1 cellular context compared by ENCODE assay signal in the genomic region with DNA sequence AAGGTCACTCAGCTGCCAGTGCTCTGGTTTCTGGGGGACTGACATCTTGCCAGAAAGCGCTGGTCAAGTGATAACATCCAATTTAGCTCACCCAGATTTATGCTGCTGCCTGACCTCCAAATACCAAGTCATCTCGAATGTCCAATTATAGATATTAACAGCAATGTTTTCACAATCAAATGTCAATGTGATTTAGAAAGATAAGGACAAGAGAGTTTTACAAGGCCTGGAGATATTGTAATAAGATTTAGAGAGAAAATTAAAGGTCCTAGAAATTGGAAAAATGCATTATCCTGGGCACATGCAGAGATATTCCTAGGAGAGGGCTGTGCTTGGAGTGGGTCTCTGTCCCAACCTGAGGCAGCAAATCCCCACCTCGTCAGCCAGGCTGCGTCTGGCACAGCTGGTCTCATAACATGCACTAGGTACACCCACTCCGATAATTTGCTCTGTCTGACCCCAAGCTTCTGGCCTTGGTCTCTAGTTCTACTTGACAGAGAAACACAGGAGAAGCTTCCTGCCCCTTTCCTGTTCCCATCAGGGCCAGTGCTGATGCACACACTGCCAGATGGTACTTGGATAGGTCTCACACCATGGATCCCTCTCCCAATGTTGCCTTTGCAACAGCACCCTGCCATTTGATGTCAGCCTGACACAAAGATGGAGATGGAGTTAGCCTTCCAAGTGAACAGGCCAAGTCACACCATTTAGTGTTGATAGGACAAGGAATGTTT.
TF ChIP-seq lines count a peak whose summit lies in the region.

No MANE protein-coding gene starts in this region.

TF ChIP-seq in SK-N-SH, 30 proteins besides CTCF, POLR2A, EP300 and RAD21 (continued from another document):
- no peak for TF ChIP-seq ZBTB33 (IDR thresholded peaks at IDR 0.05; ENCODE audit: borderline replicate concordance, low read depth)
- peak; percentile 20; the same call in 1 of the 2 replicates for TF ChIP-seq POLR2AphosphoS5 (IDR thresholded peaks at IDR 0.05; ENCODE audit: low read depth, low read length)
- TF ChIP-seq SIN3A (IDR thresholded peaks at IDR 0.05; ENCODE audit: borderline replicate concordance, low read depth, low read length) = no peak
- no peak for TF ChIP-seq GABPA (IDR thresholded peaks at IDR 0.05; ENCODE audit: low read depth)
- no peak for TF ChIP-seq MEF2A (IDR thresholded peaks at IDR 0.05; ENCODE audit: borderline replicate concordance, low read depth)
- no peak for TF ChIP-seq SMC3 (IDR thresholded peaks at IDR 0.05; ENCODE audit: low read depth, low read length)
- TF ChIP-seq CHD2 (IDR thresholded peaks at IDR 0.05; ENCODE audit: low read length, partially characterized antibody) = peak; percentile 30
- no peak for TF ChIP-seq EZH2phosphoT487 (IDR thresholded peaks at IDR 0.05; ENCODE audit: borderline replicate concordance, low read depth)
- TF ChIP-seq, protein P1, sequence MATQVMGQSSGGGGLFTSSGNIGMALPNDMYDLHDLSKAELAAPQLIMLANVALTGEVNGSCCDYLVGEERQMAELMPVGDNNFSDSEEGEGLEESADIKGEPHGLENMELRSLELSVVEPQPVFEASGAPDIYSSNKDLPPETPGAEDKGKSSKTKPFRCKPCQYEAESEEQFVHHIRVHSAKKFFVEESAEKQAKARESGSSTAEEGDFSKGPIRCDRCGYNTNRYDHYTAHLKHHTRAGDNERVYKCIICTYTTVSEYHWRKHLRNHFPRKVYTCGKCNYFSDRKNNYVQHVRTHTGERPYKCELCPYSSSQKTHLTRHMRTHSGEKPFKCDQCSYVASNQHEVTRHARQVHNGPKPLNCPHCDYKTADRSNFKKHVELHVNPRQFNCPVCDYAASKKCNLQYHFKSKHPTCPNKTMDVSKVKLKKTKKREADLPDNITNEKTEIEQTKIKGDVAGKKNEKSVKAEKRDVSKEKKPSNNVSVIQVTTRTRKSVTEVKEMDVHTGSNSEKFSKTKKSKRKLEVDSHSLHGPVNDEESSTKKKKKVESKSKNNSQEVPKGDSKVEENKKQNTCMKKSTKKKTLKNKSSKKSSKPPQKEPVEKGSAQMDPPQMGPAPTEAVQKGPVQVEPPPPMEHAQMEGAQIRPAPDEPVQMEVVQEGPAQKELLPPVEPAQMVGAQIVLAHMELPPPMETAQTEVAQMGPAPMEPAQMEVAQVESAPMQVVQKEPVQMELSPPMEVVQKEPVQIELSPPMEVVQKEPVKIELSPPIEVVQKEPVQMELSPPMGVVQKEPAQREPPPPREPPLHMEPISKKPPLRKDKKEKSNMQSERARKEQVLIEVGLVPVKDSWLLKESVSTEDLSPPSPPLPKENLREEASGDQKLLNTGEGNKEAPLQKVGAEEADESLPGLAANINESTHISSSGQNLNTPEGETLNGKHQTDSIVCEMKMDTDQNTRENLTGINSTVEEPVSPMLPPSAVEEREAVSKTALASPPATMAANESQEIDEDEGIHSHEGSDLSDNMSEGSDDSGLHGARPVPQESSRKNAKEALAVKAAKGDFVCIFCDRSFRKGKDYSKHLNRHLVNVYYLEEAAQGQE (IDR thresholded peaks at IDR 0.05; ENCODE audit: low read depth, low read length) = no peak
- peak; percentile 34; the same call in 1 of the 2 replicates for TF ChIP-seq TEAD4 (IDR thresholded peaks at IDR 0.05; ENCODE audit: borderline replicate concordance, insufficient read depth)
- TF ChIP-seq, protein P2, sequence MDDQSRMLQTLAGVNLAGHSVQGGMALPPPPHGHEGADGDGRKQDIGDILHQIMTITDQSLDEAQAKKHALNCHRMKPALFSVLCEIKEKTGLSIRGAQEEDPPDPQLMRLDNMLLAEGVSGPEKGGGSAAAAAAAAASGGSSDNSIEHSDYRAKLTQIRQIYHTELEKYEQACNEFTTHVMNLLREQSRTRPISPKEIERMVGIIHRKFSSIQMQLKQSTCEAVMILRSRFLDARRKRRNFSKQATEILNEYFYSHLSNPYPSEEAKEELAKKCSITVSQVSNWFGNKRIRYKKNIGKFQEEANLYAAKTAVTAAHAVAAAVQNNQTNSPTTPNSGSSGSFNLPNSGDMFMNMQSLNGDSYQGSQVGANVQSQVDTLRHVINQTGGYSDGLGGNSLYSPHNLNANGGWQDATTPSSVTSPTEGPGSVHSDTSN (IDR thresholded peaks at IDR 0.05) = 0 out of 2 replicates have a peak, but pooled peaks have one; percentile 16
- peak; percentile 66; the same call in 1 of the 2 replicates for TF ChIP-seq FOXJ3 (CRISPR knock-in tag; IDR thresholded peaks at IDR 0.05)
- TF ChIP-seq MAX (IDR thresholded peaks at IDR 0.05; ENCODE audit: low read depth) = no peak
- TF ChIP-seq ELF1 (IDR thresholded peaks at IDR 0.05) = no peak
- TF ChIP-seq FOSL2 (IDR thresholded peaks at IDR 0.05; ENCODE audit: borderline replicate concordance, low read depth) = no peak
- TF ChIP-seq GATA2 (CRISPR knock-in tag; IDR thresholded peaks at IDR 0.05) = peak; percentile 91
- TF ChIP-seq YY1 (IDR thresholded peaks at IDR 0.05; ENCODE audit: low read depth) = no peak
- TF ChIP-seq RFX5 (IDR thresholded peaks at IDR 0.05; ENCODE audit: low read length) = no peak
- TF ChIP-seq, protein P3, sequence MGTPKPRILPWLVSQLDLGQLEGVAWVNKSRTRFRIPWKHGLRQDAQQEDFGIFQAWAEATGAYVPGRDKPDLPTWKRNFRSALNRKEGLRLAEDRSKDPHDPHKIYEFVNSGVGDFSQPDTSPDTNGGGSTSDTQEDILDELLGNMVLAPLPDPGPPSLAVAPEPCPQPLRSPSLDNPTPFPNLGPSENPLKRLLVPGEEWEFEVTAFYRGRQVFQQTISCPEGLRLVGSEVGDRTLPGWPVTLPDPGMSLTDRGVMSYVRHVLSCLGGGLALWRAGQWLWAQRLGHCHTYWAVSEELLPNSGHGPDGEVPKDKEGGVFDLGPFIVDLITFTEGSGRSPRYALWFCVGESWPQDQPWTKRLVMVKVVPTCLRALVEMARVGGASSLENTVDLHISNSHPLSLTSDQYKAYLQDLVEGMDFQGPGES (IDR thresholded peaks at IDR 0.05; ENCODE audit: low read depth, low read length) = no peak
- no peak for TF ChIP-seq RXRA (IDR thresholded peaks at IDR 0.05; ENCODE audit: borderline replicate concordance, low read depth)
- peak; percentile 44 for TF ChIP-seq TCF12 (IDR thresholded peaks at IDR 0.05)
- TF ChIP-seq NRF1 (IDR thresholded peaks at IDR 0.05; ENCODE audit: low read depth, low read length) = no peak
